1 cellular context compared by ENCODE assay signal in genomic region chr16:47779201-47780016, GRCh38.
TF ChIP-seq lines count a peak whose summit lies in the region.

No MANE protein-coding gene starts in this region.

TF ChIP-seq in K562, 482 proteins besides CTCF, POLR2A, EP300 and RAD21 (continued from another document and continues in another):
- 0 out of 2 replicates have a peak, but pooled peaks have one; percentile 39 for TF ChIP-seq ZBTB40 (IDR thresholded peaks at IDR 0.05)
- TF ChIP-seq ZBTB40 (CRISPR knock-in tag; IDR thresholded peaks at IDR 0.05): no peak
- TF ChIP-seq NFYB (IDR thresholded peaks at IDR 0.05; ENCODE audit: extremely low read depth, insufficient read length): no peak
- no peak for TF ChIP-seq HNRNPH1 (optimal IDR thresholded peaks at IDR 0.05; ENCODE audit: low read depth, low read length)
- TF ChIP-seq ZNF347 (CRISPR knock-in tag; IDR thresholded peaks at IDR 0.05; ENCODE audit: low read depth): no peak
- TF ChIP-seq SRSF9 (IDR thresholded peaks at IDR 0.05; ENCODE audit: borderline replicate concordance, low read depth, low read length): no peak
- no peak for TF ChIP-seq LCOR (CRISPR knock-in tag; IDR thresholded peaks at IDR 0.05)
- TF ChIP-seq MAZ (CRISPR knock-in tag; conservative IDR thresholded peaks at IDR 0.05 in 1 of 2, IDR thresholded peaks at IDR 0.05 in 1 of 2): peak in 1 of 2 experiments; percentile 39; a peak in 1 of 4 replicates
- TF ChIP-seq CTBP1 (IDR thresholded peaks at IDR 0.05; ENCODE audit: borderline replicate concordance): peak; percentile 74
- no peak for TF ChIP-seq ZNF609 (CRISPR knock-in tag; IDR thresholded peaks at IDR 0.05; ENCODE audit: borderline replicate concordance)
- 0 out of 2 replicates have a peak, but pooled peaks have one; percentile 36 for TF ChIP-seq VEZF1 (CRISPR knock-in tag; IDR thresholded peaks at IDR 0.05)
- no peak for TF ChIP-seq MLLT1 (IDR thresholded peaks at IDR 0.05)
- no peak for TF ChIP-seq ATF1 (CRISPR knock-in tag; IDR thresholded peaks at IDR 0.05)
- peak; percentile 77 for TF ChIP-seq ATF1 (tag; IDR thresholded peaks at IDR 0.05)
- no peak for TF ChIP-seq ZNF280A (IDR thresholded peaks at IDR 0.05; ENCODE audit: low read depth, partially characterized antibody)
- TF ChIP-seq ZNF395 (CRISPR knock-in tag; IDR thresholded peaks at IDR 0.05): no peak
- 0 out of 2 replicates have a peak, but pooled peaks have one; percentile 15 for TF ChIP-seq MAFK (IDR thresholded peaks at IDR 0.05; ENCODE audit: low read length)
- no peak for TF ChIP-seq ZNF224 (CRISPR knock-in tag; IDR thresholded peaks at IDR 0.05)
- TF ChIP-seq BACH1 (tag; IDR thresholded peaks at IDR 0.05): no peak
- TF ChIP-seq ZZZ3 (IDR thresholded peaks at IDR 0.05): no peak
- TF ChIP-seq HINFP (tag; conservative IDR thresholded peaks at IDR 0.05; ENCODE audit: low read depth): peak; percentile 93
